In the genomic region with DNA sequence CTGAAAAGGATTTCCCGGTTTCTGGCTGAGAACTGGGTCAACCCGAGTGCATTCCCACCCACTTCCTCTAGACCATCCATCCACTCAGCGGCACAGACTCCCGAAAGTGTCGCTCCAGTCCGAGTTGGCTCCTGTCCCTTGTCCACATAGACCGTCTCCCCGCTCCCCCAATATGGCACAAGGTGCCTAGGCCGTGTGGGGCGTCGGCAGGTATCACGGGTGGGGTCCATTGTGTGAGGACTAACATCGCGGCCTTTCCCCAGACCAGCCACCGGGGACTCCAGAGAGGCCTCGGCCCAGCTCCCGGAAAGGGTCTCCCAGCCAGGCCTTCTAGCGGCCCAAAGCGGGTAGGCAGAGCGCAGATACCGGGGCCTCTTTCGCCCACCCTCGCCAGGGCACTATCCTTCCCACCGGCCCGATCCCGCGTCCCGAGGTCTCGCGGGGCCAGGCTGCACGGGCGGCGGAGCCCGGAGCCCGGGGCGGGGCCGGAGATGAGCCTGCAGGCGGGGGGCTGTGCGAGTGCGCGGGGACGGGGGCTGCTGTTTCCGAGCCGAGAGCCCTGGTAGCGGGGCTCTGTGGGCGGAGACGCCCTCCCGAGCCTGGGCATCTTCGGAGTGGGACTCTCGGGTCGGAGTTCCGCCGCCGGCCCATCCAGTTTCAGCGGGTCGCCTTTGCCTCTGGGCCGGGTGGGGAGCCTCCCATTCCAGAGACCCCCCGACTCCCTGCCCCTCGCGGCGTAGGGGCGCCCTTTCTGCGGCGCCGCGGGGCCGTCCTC, we compare ENCODE assay signal across 8 cellular contexts. TPM values are rescaled to one million over a fixed set of nuclear protein-coding genes. Genes with fewer than 3 reads are reported as not detected.
A peak's percentile ranks its signal among the peaks of the same experiment; 100 is the strongest.
DNase-seq lines count a peak whose midpoint lies in the region; ATAC-seq, FAIRE-seq and TF ChIP-seq lines count a peak whose summit lies in the region.

No MANE protein-coding gene starts in this region.

- intact Hi-C loops in Right ventricle myocardium superior (cut with DNase I): no loop called here
- intact Hi-C loops in pancreas (cut with DNase I): no loop called here

- H3K27me3 ChIP-seq in ACC112 (ENCODE audit: insufficient read depth, low read length) (no peaks in the 10 kb centered on the region), adipocyte (replicated peaks; ENCODE audit: control insufficient read depth, insufficient read depth, low read length) (no peaks in the 10 kb centered on the region), pancreas (no peaks in the 10 kb centered on the region)

- peak overlapping the region; percentile 76 for H3K4me3 ChIP-seq in ACC112 (ENCODE audit: low read depth, low read length)
- H3K4me3 ChIP-seq in adipocyte (ENCODE audit: low read length): peak overlapping the region; percentile 83
- H3K4me3 ChIP-seq in pancreas: peak overlapping the region; percentile 55 to 83 (median 78)

- H3K9ac ChIP-seq in adipocyte (ENCODE audit: low read length): peak overlapping the region; percentile 96

- H2AFZ ChIP-seq in ACC112 (ENCODE audit: low read length, unreplicated experiment): peak overlapping the region; percentile 81

- DNase-seq in KBM-7 (peak; percentile 76), SHP77 treated with DMSO at 0.1 percent for 48 hours (lab: John Stamatoyannopoulos, UW) (peak; percentile 47), adipocyte (ENCODE audit: low read depth) (peak; percentile 95), Right ventricle myocardium superior (peak; percentile 74), pancreas (peak; percentile 49 to 85 (median 72)), NCI-H446 treated with DMSO at 0.1 percent for 48 hours (lab: John Stamatoyannopoulos, UW) (no peak)

- FAIRE-seq in pancreas (lab: Jason Lieb, UNC): no peak

- peak; percentile 51 for ATAC-seq in GM18520 (IDR thresholded peaks at IDR 0.05; ENCODE audit: unreplicated experiment)
- ATAC-seq in Right ventricle myocardium superior (ENCODE audit: poor library complexity): peak; percentile 83
- ATAC-seq in pancreas: peak; percentile 84 to 95 (median 88)

- peaks cover 8% of the 10 kb centered on the region for H3K4me1 ChIP-seq in ACC112 (ENCODE audit: control insufficient read depth, insufficient read depth, low read length, unreplicated experiment)
- peaks cover 23% of the 10 kb centered on the region for H3K4me1 ChIP-seq in adipocyte (ENCODE audit: control insufficient read depth, insufficient read depth, low read length)
- H3K4me1 ChIP-seq in pancreas: no peaks in the 10 kb centered on the region

- H3K9me3 ChIP-seq in adipocyte (ENCODE audit: control insufficient read depth, low read length) (no peaks in the 10 kb centered on the region), pancreas (no peaks in the 10 kb centered on the region)

- H3K27ac ChIP-seq in ACC112 (ENCODE audit: low read depth, low read length) (peak overlapping the region; percentile 62), pancreas (peak overlapping the region; percentile 78 to 91 (median 88))

- H3K36me3 ChIP-seq in ACC112 (ENCODE audit: insufficient read depth, low read length) (no peaks in the 10 kb centered on the region), adipocyte (ENCODE audit: control insufficient read depth, insufficient read depth, low read length, severe bottlenecking) (no peaks in the 10 kb centered on the region), pancreas (no peaks in the 10 kb centered on the region)

- in situ Hi-C loops in KBM-7 (cut with MboI; ENCODE audit: low pct_unique_long_range_greater_than_20kb, low sequenced_read_pairs): no loop called here

- H3K79me2 ChIP-seq in ACC112 (ENCODE audit: control insufficient read depth, insufficient read depth, low read length, unreplicated experiment): no peaks in the 10 kb centered on the region

- peak in 2 of 4 donors; percentile 23 to 24 for TF ChIP-seq CTCF in pancreas (IDR thresholded peaks at IDR 0.05)

- WGBS in pancreas, 2 donors: 2 to 3% methylated on average over 56 to 67 of the region's 67 CpGs

RNA-seq across cellular contexts. Expression of a gene that starts 21.1 kb away (rescaled TPM):
- total RNA-seq in Right ventricle myocardium superior: 54.0 TPM
- total RNA-seq in pancreas: 10 to 100 TPM in 5 of 6 donors, 1 to 10 TPM in 1; 9.3 to 87.7 (median 18.2) TPM
- polyA plus RNA-seq in pancreas: 10 to 100 TPM; 22.7 to 25.9 TPM

RNA-seq across cellular contexts. Expression of a gene that starts 57.4 kb away (rescaled TPM):
- total RNA-seq in Right ventricle myocardium superior (6.5 TPM), pancreas (10 to 100 TPM; 24.3 to 72.7 (median 31.8) TPM)
- 10 to 100 TPM; 33.4 to 92.9 TPM for polyA plus RNA-seq in pancreas
